In the genomic region with DNA sequence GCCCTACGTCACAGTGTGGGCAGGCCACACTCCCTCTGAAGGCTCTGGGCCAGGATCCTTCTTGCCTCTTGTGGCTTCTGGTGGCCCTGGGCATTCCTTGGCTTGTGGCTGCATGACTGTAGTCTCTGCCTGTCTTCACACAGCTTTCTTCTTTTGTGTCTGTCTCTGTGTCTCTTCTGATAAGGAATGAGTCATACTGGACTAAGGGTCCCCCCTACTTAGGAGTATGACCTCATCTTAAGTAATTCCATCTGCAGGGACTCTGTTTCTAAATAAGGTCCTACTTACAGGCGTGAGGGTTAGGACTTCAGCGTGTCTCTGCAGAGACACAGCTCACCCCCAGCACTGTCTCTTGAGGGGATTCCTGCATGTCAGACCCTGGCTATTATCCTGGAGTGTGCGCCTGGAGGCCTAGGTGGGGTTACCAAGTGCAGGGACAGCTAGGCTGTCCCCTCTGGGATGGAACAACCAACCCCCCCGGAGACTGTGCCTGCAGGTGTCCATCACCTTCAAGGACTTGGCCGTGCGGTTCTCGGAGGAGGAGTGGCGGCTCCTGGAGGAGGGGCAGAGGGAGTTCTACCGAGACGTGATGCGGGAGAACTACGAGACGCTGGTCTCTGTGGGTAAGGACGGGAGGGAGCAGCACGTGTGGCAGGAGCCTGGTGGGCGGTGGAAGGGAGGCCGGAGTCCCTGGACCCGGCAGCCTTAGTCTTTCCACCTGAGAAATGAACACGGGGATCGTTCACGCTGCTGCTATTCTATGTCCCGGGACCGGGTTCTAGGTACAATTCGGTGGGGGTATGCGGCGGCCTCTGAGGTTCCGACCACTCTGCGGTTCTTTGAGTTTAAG, we compare ENCODE assay signal across 1 cellular context.
TF ChIP-seq lines count a peak whose summit lies in the region.

No MANE protein-coding gene starts in this region.

TF ChIP-seq in K562, 482 proteins besides CTCF, POLR2A, EP300 and RAD21 (continued from another document and continues in another):
- TF ChIP-seq, protein P1, sequence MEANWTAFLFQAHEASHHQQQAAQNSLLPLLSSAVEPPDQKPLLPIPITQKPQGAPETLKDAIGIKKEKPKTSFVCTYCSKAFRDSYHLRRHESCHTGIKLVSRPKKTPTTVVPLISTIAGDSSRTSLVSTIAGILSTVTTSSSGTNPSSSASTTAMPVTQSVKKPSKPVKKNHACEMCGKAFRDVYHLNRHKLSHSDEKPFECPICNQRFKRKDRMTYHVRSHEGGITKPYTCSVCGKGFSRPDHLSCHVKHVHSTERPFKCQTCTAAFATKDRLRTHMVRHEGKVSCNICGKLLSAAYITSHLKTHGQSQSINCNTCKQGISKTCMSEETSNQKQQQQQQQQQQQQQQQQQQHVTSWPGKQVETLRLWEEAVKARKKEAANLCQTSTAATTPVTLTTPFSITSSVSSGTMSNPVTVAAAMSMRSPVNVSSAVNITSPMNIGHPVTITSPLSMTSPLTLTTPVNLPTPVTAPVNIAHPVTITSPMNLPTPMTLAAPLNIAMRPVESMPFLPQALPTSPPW (CRISPR knock-in tag; IDR thresholded peaks at IDR 0.05), result peak; percentile 83
- no peak for TF ChIP-seq NR3C1 (CRISPR knock-in tag; IDR thresholded peaks at IDR 0.05)
- TF ChIP-seq, protein P2, sequence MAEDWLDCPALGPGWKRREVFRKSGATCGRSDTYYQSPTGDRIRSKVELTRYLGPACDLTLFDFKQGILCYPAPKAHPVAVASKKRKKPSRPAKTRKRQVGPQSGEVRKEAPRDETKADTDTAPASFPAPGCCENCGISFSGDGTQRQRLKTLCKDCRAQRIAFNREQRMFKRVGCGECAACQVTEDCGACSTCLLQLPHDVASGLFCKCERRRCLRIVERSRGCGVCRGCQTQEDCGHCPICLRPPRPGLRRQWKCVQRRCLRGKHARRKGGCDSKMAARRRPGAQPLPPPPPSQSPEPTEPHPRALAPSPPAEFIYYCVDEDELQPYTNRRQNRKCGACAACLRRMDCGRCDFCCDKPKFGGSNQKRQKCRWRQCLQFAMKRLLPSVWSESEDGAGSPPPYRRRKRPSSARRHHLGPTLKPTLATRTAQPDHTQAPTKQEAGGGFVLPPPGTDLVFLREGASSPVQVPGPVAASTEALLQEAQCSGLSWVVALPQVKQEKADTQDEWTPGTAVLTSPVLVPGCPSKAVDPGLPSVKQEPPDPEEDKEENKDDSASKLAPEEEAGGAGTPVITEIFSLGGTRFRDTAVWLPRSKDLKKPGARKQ (CRISPR knock-in tag; IDR thresholded peaks at IDR 0.05), result no peak
- TF ChIP-seq ATF7 (IDR thresholded peaks at IDR 0.05), result peak; percentile 99
- TF ChIP-seq PHF21A (IDR thresholded peaks at IDR 0.05; ENCODE audit: borderline replicate concordance, low read depth), result peak; percentile 51; the same call in 1 of the 2 replicates
- TF ChIP-seq, protein P3, sequence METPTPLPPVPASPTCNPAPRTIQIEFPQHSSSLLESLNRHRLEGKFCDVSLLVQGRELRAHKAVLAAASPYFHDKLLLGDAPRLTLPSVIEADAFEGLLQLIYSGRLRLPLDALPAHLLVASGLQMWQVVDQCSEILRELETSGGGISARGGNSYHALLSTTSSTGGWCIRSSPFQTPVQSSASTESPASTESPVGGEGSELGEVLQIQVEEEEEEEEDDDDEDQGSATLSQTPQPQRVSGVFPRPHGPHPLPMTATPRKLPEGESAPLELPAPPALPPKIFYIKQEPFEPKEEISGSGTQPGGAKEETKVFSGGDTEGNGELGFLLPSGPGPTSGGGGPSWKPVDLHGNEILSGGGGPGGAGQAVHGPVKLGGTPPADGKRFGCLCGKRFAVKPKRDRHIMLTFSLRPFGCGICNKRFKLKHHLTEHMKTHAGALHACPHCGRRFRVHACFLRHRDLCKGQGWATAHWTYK (CRISPR knock-in tag; IDR thresholded peaks at IDR 0.05), result peak; percentile 94
- TF ChIP-seq ZNF668 (CRISPR knock-in tag; IDR thresholded peaks at IDR 0.05), result no peak
- peak; percentile 69 for TF ChIP-seq ZFX (CRISPR knock-in tag; IDR thresholded peaks at IDR 0.05)
- TF ChIP-seq NFE2 (IDR thresholded peaks at IDR 0.05; ENCODE audit: low read depth), result peak; percentile 63
- TF ChIP-seq ZNF830 (CRISPR knock-in tag; IDR thresholded peaks at IDR 0.05), result no peak
- TF ChIP-seq, protein P4, sequence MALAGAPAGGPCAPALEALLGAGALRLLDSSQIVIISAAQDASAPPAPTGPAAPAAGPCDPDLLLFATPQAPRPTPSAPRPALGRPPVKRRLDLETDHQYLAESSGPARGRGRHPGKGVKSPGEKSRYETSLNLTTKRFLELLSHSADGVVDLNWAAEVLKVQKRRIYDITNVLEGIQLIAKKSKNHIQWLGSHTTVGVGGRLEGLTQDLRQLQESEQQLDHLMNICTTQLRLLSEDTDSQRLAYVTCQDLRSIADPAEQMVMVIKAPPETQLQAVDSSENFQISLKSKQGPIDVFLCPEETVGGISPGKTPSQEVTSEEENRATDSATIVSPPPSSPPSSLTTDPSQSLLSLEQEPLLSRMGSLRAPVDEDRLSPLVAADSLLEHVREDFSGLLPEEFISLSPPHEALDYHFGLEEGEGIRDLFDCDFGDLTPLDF (CRISPR knock-in tag; IDR thresholded peaks at IDR 0.05), result no peak; the same call in 1 of the 2 replicates
- TF ChIP-seq HMG20B (CRISPR knock-in tag; IDR thresholded peaks at IDR 0.05), result no peak
- no peak for TF ChIP-seq FUS (optimal IDR thresholded peaks at IDR 0.05; ENCODE audit: low read depth, low read length)
- peak; percentile 51; the same call in 1 of the 2 replicates for TF ChIP-seq PHF8 (IDR thresholded peaks at IDR 0.05; ENCODE audit: borderline replicate concordance, low read length)
- TF ChIP-seq, protein P5, sequence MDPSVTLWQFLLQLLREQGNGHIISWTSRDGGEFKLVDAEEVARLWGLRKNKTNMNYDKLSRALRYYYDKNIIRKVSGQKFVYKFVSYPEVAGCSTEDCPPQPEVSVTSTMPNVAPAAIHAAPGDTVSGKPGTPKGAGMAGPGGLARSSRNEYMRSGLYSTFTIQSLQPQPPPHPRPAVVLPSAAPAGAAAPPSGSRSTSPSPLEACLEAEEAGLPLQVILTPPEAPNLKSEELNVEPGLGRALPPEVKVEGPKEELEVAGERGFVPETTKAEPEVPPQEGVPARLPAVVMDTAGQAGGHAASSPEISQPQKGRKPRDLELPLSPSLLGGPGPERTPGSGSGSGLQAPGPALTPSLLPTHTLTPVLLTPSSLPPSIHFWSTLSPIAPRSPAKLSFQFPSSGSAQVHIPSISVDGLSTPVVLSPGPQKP (CRISPR knock-in tag; IDR thresholded peaks at IDR 0.05), result no peak
- TF ChIP-seq, protein P6, sequence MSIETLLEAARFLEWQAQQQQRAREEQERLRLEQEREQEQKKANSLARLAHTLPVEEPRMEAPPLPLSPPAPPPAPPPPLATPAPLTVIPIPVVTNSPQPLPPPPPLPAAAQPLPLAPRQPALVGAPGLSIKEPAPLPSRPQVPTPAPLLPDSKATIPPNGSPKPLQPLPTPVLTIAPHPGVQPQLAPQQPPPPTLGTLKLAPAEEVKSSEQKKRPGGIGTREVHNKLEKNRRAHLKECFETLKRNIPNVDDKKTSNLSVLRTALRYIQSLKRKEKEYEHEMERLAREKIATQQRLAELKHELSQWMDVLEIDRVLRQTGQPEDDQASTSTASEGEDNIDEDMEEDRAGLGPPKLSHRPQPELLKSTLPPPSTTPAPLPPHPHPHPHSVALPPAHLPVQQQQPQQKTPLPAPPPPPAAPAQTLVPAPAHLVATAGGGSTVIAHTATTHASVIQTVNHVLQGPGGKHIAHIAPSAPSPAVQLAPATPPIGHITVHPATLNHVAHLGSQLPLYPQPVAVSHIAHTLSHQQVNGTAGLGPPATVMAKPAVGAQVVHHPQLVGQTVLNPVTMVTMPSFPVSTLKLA (conservative IDR thresholded peaks at IDR 0.05), result peak; percentile 63 to 77
- TF ChIP-seq CHCHD3 (CRISPR knock-in tag; IDR thresholded peaks at IDR 0.05), result no peak
- peak; percentile 69 for TF ChIP-seq RBFOX2 (IDR thresholded peaks at IDR 0.05; ENCODE audit: low read depth, low read length)
- TF ChIP-seq GTF2F1 (IDR thresholded peaks at IDR 0.05; ENCODE audit: low read depth, low read length), result no peak
- TF ChIP-seq NFATC3 (IDR thresholded peaks at IDR 0.05), result peak; percentile 83; the same call in 1 of the 2 replicates
- no peak for TF ChIP-seq ZNF444 (CRISPR knock-in tag; IDR thresholded peaks at IDR 0.05)
- TF ChIP-seq, protein P7, sequence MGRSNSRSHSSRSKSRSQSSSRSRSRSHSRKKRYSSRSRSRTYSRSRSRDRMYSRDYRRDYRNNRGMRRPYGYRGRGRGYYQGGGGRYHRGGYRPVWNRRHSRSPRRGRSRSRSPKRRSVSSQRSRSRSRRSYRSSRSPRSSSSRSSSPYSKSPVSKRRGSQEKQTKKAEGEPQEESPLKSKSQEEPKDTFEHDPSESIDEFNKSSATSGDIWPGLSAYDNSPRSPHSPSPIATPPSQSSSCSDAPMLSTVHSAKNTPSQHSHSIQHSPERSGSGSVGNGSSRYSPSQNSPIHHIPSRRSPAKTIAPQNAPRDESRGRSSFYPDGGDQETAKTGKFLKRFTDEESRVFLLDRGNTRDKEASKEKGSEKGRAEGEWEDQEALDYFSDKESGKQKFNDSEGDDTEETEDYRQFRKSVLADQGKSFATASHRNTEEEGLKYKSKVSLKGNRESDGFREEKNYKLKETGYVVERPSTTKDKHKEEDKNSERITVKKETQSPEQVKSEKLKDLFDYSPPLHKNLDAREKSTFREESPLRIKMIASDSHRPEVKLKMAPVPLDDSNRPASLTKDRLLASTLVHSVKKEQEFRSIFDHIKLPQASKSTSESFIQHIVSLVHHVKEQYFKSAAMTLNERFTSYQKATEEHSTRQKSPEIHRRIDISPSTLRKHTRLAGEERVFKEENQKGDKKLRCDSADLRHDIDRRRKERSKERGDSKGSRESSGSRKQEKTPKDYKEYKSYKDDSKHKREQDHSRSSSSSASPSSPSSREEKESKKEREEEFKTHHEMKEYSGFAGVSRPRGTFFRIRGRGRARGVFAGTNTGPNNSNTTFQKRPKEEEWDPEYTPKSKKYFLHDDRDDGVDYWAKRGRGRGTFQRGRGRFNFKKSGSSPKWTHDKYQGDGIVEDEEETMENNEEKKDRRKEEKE (IDR thresholded peaks at IDR 0.05; ENCODE audit: borderline replicate concordance in 1 of 2, control insufficient read depth in 1 of 2, low read depth in 2 of 2, low read length in 1 of 2), result peak in 1 of 2 experiments; percentile 77; a peak in 1 of 4 replicates
- peak; percentile 85 for TF ChIP-seq TAL1 (IDR thresholded peaks at IDR 0.05)
- no peak for TF ChIP-seq NELFE (IDR thresholded peaks at IDR 0.05; ENCODE audit: insufficient read depth, insufficient read length)
- TF ChIP-seq, protein P8, sequence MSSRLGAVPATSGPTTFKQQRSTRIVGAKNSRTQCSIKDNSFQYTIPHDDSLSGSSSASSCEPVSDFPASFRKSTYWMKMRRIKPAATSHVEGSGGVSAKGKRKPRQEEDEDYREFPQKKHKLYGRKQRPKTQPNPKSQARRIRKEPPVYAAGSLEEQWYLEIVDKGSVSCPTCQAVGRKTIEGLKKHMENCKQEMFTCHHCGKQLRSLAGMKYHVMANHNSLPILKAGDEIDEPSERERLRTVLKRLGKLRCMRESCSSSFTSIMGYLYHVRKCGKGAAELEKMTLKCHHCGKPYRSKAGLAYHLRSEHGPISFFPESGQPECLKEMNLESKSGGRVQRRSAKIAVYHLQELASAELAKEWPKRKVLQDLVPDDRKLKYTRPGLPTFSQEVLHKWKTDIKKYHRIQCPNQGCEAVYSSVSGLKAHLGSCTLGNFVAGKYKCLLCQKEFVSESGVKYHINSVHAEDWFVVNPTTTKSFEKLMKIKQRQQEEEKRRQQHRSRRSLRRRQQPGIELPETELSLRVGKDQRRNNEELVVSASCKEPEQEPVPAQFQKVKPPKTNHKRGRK (tag; IDR thresholded peaks at IDR 0.05), result no peak
- peak; percentile 48 for TF ChIP-seq TBP (optimal IDR thresholded peaks at IDR 0.05; ENCODE audit: low read depth, low read length)
- TF ChIP-seq ZNF717 (CRISPR knock-in tag; IDR thresholded peaks at IDR 0.05), result no peak
- peak; percentile 91 for TF ChIP-seq ESRRA (IDR thresholded peaks at IDR 0.05; ENCODE audit: borderline replicate concordance, low read depth)
- TF ChIP-seq KDM2B (CRISPR knock-in tag; IDR thresholded peaks at IDR 0.05), result no peak
- TF ChIP-seq ZNF408 (CRISPR knock-in tag; IDR thresholded peaks at IDR 0.05; ENCODE audit: low read depth), result no peak
- TF ChIP-seq ESRRB (CRISPR knock-in tag; IDR thresholded peaks at IDR 0.05; ENCODE audit: borderline replicate concordance), result no peak
- no peak for TF ChIP-seq RFX5 (IDR thresholded peaks at IDR 0.05; ENCODE audit: low read depth, low read length)
- no peak for TF ChIP-seq SAFB2 (IDR thresholded peaks at IDR 0.05; ENCODE audit: borderline replicate concordance, low read depth, low read length, severe bottlenecking)
- TF ChIP-seq MYNN (IDR thresholded peaks at IDR 0.05), result peak; percentile 91
- TF ChIP-seq MYNN (CRISPR knock-in tag; IDR thresholded peaks at IDR 0.05), result no peak
- TF ChIP-seq CREB1 (IDR thresholded peaks at IDR 0.05), result peak; percentile 75
- peak; percentile 89 for TF ChIP-seq CREB1 (CRISPR knock-in tag; IDR thresholded peaks at IDR 0.05)
- TF ChIP-seq GATAD2B (IDR thresholded peaks at IDR 0.05; ENCODE audit: borderline replicate concordance), result no peak; the same call in 1 of the 2 replicates
- TF ChIP-seq, protein P9, sequence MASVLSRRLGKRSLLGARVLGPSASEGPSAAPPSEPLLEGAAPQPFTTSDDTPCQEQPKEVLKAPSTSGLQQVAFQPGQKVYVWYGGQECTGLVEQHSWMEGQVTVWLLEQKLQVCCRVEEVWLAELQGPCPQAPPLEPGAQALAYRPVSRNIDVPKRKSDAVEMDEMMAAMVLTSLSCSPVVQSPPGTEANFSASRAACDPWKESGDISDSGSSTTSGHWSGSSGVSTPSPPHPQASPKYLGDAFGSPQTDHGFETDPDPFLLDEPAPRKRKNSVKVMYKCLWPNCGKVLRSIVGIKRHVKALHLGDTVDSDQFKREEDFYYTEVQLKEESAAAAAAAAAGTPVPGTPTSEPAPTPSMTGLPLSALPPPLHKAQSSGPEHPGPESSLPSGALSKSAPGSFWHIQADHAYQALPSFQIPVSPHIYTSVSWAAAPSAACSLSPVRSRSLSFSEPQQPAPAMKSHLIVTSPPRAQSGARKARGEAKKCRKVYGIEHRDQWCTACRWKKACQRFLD (CRISPR knock-in tag; IDR thresholded peaks at IDR 0.05), result peak; percentile 86
- no peak for TF ChIP-seq TAF15 (IDR thresholded peaks at IDR 0.05; ENCODE audit: low read depth, low read length)
- TF ChIP-seq MCM3 (IDR thresholded peaks at IDR 0.05), result no peak
- TF ChIP-seq MEIS2 (IDR thresholded peaks at IDR 0.05; ENCODE audit: partially characterized antibody), result peak; percentile 52
- no peak for TF ChIP-seq GABPB2 (CRISPR knock-in tag; conservative IDR thresholded peaks at IDR 0.05)
- peak; percentile 77 for TF ChIP-seq ZKSCAN8 (CRISPR knock-in tag; IDR thresholded peaks at IDR 0.05)
- TF ChIP-seq, protein P10, sequence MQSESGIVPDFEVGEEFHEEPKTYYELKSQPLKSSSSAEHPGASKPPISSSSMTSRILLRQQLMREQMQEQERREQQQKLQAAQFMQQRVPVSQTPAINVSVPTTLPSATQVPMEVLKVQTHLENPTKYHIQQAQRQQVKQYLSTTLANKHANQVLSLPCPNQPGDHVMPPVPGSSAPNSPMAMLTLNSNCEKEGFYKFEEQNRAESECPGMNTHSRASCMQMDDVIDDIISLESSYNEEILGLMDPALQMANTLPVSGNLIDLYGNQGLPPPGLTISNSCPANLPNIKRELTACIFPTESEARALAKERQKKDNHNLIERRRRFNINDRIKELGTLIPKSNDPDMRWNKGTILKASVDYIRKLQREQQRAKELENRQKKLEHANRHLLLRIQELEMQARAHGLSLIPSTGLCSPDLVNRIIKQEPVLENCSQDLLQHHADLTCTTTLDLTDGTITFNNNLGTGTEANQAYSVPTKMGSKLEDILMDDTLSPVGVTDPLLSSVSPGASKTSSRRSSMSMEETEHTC (IDR thresholded peaks at IDR 0.05), result no peak; the same call in 1 of the 2 replicates
- TF ChIP-seq FOSL1 (tag; conservative IDR thresholded peaks at IDR 0.05), result peak; percentile 100
